1 cellular context compared by ENCODE assay signal in genomic region chr1:20787100-20787774, GRCh38.
TF ChIP-seq lines count a peak whose summit lies in the region.

A gene with protein sequence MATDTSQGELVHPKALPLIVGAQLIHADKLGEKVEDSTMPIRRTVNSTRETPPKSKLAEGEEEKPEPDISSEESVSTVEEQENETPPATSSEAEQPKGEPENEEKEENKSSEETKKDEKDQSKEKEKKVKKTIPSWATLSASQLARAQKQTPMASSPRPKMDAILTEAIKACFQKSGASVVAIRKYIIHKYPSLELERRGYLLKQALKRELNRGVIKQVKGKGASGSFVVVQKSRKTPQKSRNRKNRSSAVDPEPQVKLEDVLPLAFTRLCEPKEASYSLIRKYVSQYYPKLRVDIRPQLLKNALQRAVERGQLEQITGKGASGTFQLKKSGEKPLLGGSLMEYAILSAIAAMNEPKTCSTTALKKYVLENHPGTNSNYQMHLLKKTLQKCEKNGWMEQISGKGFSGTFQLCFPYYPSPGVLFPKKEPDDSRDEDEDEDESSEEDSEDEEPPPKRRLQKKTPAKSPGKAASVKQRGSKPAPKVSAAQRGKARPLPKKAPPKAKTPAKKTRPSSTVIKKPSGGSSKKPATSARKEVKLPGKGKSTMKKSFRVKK (minus strand): TSS chr1:20787307. CDS start chr1:20780440, 6,867 bp downstream.

TF ChIP-seq in HepG2, 621 proteins besides CTCF, POLR2A, EP300 and RAD21 (continued from another document and continues in another):
- no peak for TF ChIP-seq PLSCR1 (CRISPR knock-in tag; IDR thresholded peaks at IDR 0.05; ENCODE audit: borderline replicate concordance)
- no peak for TF ChIP-seq GABPA (IDR thresholded peaks at IDR 0.05; ENCODE audit: low read depth, low read length)
- TF ChIP-seq GABPA (CRISPR knock-in tag; IDR thresholded peaks at IDR 0.05; ENCODE audit: low read depth): no peak
- TF ChIP-seq, protein P1, sequence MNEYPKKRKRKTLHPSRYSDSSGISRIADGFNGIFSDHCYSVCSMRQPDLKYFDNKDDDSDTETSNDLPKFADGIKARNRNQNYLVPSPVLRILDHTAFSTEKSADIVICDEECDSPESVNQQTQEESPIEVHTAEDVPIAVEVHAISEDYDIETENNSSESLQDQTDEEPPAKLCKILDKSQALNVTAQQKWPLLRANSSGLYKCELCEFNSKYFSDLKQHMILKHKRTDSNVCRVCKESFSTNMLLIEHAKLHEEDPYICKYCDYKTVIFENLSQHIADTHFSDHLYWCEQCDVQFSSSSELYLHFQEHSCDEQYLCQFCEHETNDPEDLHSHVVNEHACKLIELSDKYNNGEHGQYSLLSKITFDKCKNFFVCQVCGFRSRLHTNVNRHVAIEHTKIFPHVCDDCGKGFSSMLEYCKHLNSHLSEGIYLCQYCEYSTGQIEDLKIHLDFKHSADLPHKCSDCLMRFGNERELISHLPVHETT (CRISPR knock-in tag; conservative IDR thresholded peaks at IDR 0.05): no peak; the same call in 1 of the 2 replicates
- no peak for TF ChIP-seq ZC3H13 (CRISPR knock-in tag; IDR thresholded peaks at IDR 0.05)
- no peak for TF ChIP-seq ZFYVE20 (CRISPR knock-in tag; IDR thresholded peaks at IDR 0.05; ENCODE audit: borderline replicate concordance, low read depth)
- no peak for TF ChIP-seq ZNF614 (CRISPR knock-in tag; IDR thresholded peaks at IDR 0.05; ENCODE audit: borderline replicate concordance)
- TF ChIP-seq ZBTB4 (CRISPR knock-in tag; IDR thresholded peaks at IDR 0.05; ENCODE audit: borderline replicate concordance): no peak
- no peak for TF ChIP-seq TMF1 (CRISPR knock-in tag; IDR thresholded peaks at IDR 0.05; ENCODE audit: low read depth)
- TF ChIP-seq, protein P2, sequence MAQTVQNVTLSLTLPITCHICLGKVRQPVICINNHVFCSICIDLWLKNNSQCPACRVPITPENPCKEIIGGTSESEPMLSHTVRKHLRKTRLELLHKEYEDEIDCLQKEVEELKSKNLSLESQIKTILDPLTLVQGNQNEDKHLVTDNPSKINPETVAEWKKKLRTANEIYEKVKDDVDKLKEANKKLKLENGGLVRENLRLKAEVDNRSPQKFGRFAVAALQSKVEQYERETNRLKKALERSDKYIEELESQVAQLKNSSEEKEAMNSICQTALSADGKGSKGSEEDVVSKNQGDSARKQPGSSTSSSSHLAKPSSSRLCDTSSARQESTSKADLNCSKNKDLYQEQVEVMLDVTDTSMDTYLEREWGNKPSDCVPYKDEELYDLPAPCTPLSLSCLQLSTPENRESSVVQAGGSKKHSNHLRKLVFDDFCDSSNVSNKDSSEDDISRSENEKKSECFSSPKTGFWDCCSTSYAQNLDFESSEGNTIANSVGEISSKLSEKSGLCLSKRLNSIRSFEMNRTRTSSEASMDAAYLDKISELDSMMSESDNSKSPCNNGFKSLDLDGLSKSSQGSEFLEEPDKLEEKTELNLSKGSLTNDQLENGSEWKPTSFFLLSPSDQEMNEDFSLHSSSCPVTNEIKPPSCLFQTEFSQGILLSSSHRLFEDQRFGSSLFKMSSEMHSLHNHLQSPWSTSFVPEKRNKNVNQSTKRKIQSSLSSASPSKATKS (CRISPR knock-in tag; IDR thresholded peaks at IDR 0.05): no peak
- TF ChIP-seq MEF2D (CRISPR knock-in tag; IDR thresholded peaks at IDR 0.05): no peak
- no peak for TF ChIP-seq ARHGAP35 (CRISPR knock-in tag; IDR thresholded peaks at IDR 0.05; ENCODE audit: borderline replicate concordance)
- no peak for TF ChIP-seq AGO2 (optimal IDR thresholded peaks at IDR 0.05; ENCODE audit: low read depth, low read length)
- no peak for TF ChIP-seq SNRNP70 (IDR thresholded peaks at IDR 0.05; ENCODE audit: low read depth, low read length)
- no peak for TF ChIP-seq ZNF30 (CRISPR knock-in tag; IDR thresholded peaks at IDR 0.05)
- TF ChIP-seq MAX (IDR thresholded peaks at IDR 0.05): peak; percentile 18
- TF ChIP-seq CENPX (CRISPR knock-in tag; IDR thresholded peaks at IDR 0.05): no peak
- TF ChIP-seq, protein P3, sequence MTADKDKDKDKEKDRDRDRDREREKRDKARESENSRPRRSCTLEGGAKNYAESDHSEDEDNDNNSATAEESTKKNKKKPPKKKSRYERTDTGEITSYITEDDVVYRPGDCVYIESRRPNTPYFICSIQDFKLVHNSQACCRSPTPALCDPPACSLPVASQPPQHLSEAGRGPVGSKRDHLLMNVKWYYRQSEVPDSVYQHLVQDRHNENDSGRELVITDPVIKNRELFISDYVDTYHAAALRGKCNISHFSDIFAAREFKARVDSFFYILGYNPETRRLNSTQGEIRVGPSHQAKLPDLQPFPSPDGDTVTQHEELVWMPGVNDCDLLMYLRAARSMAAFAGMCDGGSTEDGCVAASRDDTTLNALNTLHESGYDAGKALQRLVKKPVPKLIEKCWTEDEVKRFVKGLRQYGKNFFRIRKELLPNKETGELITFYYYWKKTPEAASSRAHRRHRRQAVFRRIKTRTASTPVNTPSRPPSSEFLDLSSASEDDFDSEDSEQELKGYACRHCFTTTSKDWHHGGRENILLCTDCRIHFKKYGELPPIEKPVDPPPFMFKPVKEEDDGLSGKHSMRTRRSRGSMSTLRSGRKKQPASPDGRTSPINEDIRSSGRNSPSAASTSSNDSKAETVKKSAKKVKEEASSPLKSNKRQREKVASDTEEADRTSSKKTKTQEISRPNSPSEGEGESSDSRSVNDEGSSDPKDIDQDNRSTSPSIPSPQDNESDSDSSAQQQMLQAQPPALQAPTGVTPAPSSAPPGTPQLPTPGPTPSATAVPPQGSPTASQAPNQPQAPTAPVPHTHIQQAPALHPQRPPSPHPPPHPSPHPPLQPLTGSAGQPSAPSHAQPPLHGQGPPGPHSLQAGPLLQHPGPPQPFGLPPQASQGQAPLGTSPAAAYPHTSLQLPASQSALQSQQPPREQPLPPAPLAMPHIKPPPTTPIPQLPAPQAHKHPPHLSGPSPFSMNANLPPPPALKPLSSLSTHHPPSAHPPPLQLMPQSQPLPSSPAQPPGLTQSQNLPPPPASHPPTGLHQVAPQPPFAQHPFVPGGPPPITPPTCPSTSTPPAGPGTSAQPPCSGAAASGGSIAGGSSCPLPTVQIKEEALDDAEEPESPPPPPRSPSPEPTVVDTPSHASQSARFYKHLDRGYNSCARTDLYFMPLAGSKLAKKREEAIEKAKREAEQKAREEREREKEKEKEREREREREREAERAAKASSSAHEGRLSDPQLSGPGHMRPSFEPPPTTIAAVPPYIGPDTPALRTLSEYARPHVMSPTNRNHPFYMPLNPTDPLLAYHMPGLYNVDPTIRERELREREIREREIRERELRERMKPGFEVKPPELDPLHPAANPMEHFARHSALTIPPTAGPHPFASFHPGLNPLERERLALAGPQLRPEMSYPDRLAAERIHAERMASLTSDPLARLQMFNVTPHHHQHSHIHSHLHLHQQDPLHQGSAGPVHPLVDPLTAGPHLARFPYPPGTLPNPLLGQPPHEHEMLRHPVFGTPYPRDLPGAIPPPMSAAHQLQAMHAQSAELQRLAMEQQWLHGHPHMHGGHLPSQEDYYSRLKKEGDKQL (CRISPR knock-in tag; IDR thresholded peaks at IDR 0.05; ENCODE audit: low read depth): no peak
- TF ChIP-seq ZZZ3 (CRISPR knock-in tag; IDR thresholded peaks at IDR 0.05; ENCODE audit: borderline replicate concordance): no peak
- TF ChIP-seq ZNF382 (CRISPR knock-in tag; IDR thresholded peaks at IDR 0.05; ENCODE audit: borderline replicate concordance): no peak
- no peak for TF ChIP-seq REL (CRISPR knock-in tag; conservative IDR thresholded peaks at IDR 0.05)
- no peak for TF ChIP-seq NFE2L1 (CRISPR knock-in tag; IDR thresholded peaks at IDR 0.05; ENCODE audit: borderline replicate concordance)
- no peak for TF ChIP-seq ZNF792 (CRISPR knock-in tag; IDR thresholded peaks at IDR 0.05)
- TF ChIP-seq PHF21A (CRISPR knock-in tag; IDR thresholded peaks at IDR 0.05): no peak
- TF ChIP-seq, protein P4, sequence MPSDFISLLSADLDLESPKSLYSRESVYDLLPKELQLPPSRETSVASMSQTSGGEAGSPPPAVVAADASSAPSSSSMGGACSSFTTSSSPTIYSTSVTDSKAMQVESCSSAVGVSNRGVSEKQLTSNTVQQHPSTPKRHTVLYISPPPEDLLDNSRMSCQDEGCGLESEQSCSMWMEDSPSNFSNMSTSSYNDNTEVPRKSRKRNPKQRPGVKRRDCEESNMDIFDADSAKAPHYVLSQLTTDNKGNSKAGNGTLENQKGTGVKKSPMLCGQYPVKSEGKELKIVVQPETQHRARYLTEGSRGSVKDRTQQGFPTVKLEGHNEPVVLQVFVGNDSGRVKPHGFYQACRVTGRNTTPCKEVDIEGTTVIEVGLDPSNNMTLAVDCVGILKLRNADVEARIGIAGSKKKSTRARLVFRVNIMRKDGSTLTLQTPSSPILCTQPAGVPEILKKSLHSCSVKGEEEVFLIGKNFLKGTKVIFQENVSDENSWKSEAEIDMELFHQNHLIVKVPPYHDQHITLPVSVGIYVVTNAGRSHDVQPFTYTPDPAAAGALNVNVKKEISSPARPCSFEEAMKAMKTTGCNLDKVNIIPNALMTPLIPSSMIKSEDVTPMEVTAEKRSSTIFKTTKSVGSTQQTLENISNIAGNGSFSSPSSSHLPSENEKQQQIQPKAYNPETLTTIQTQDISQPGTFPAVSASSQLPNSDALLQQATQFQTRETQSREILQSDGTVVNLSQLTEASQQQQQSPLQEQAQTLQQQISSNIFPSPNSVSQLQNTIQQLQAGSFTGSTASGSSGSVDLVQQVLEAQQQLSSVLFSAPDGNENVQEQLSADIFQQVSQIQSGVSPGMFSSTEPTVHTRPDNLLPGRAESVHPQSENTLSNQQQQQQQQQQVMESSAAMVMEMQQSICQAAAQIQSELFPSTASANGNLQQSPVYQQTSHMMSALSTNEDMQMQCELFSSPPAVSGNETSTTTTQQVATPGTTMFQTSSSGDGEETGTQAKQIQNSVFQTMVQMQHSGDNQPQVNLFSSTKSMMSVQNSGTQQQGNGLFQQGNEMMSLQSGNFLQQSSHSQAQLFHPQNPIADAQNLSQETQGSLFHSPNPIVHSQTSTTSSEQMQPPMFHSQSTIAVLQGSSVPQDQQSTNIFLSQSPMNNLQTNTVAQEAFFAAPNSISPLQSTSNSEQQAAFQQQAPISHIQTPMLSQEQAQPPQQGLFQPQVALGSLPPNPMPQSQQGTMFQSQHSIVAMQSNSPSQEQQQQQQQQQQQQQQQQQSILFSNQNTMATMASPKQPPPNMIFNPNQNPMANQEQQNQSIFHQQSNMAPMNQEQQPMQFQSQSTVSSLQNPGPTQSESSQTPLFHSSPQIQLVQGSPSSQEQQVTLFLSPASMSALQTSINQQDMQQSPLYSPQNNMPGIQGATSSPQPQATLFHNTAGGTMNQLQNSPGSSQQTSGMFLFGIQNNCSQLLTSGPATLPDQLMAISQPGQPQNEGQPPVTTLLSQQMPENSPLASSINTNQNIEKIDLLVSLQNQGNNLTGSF (CRISPR knock-in tag; IDR thresholded peaks at IDR 0.05): no peak
- TF ChIP-seq, protein P5, sequence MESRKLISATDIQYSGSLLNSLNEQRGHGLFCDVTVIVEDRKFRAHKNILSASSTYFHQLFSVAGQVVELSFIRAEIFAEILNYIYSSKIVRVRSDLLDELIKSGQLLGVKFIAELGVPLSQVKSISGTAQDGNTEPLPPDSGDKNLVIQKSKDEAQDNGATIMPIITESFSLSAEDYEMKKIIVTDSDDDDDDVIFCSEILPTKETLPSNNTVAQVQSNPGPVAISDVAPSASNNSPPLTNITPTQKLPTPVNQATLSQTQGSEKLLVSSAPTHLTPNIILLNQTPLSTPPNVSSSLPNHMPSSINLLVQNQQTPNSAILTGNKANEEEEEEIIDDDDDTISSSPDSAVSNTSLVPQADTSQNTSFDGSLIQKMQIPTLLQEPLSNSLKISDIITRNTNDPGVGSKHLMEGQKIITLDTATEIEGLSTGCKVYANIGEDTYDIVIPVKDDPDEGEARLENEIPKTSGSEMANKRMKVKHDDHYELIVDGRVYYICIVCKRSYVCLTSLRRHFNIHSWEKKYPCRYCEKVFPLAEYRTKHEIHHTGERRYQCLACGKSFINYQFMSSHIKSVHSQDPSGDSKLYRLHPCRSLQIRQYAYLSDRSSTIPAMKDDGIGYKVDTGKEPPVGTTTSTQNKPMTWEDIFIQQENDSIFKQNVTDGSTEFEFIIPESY (CRISPR knock-in tag; IDR thresholded peaks at IDR 0.05): no peak
- TF ChIP-seq FOXP4 (CRISPR knock-in tag; IDR thresholded peaks at IDR 0.05): no peak
- TF ChIP-seq ZNF292 (CRISPR knock-in tag; IDR thresholded peaks at IDR 0.05; ENCODE audit: borderline replicate concordance, low read depth): no peak
- TF ChIP-seq SKI (IDR thresholded peaks at IDR 0.05; ENCODE audit: partially characterized antibody): peak; percentile 46
- no peak for TF ChIP-seq EZH2 (conservative IDR thresholded peaks at IDR 0.05; ENCODE audit: low read depth, low read length)
